In genomic region chr19:34366670-34367423, GRCh38 we compare ENCODE assay signal across 8 cellular contexts.
DNase-seq lines count a peak whose midpoint lies in the region; ATAC-seq and TF ChIP-seq lines count a peak whose summit lies in the region.

No MANE protein-coding gene starts in this region.

- no peak overlapping the region for H3K27ac ChIP-seq in rectal smooth muscle tissue (ENCODE audit: low read depth, low read length)

- ATAC-seq in effector memory CD8-positive, alpha-beta T cell (replicated peaks): peak; percentile 58
- ATAC-seq in HG03135 (IDR thresholded peaks at IDR 0.05; ENCODE audit: unreplicated experiment): no peak

- CTCF ChIA-PET in HEK293T (lab: Yijun Ruan, JAX): no interaction called here

- peaks cover 32 to 42% of the 10 kb centered on the region in 2 donors for H3K4me1 Mint-ChIP-seq in effector memory CD8-positive, alpha-beta T cell (ENCODE audit: low read depth in 2 of 2)

- H3K4me3 Mint-ChIP-seq in effector memory CD8-positive, alpha-beta T cell: peak overlapping the region; percentile 98 to 99

- peaks cover 42% of the 10 kb centered on the region for H3K36me3 Mint-ChIP-seq in effector memory CD8-positive, alpha-beta T cell (ENCODE audit: insufficient read depth)

- H3K9me3 Mint-ChIP-seq in effector memory CD8-positive, alpha-beta T cell: no peaks in the 10 kb centered on the region

- H3K9ac ChIP-seq in rectal smooth muscle tissue (ENCODE audit: low read length): no peak overlapping the region

- H3K36me3 ChIP-seq in rectal smooth muscle tissue (ENCODE audit: control insufficient read depth, insufficient read depth, low read length): peaks cover 21% of the 10 kb centered on the region

- H3K27me3 ChIP-seq in rectal smooth muscle tissue (ENCODE audit: control insufficient read depth, insufficient read depth, low read length): no peaks in the 10 kb centered on the region

- H3K4me1 ChIP-seq in rectal smooth muscle tissue (ENCODE audit: control insufficient read depth, insufficient read depth, low read length): peaks cover 9% of the 10 kb centered on the region

- POLR2A ChIA-PET in HEK293T (lab: Yijun Ruan, JAX): no interaction called here

- H3K27me3 Mint-ChIP-seq in effector memory CD8-positive, alpha-beta T cell: no peaks in the 10 kb centered on the region

- peak; percentile 83 for DNase-seq in GF-D8 (lab: John Stamatoyannopoulos, UW)
- peak; percentile 67 for DNase-seq in NOMO-1 treated with dmso at 0.1 percent for 144 hours (lab: John Stamatoyannopoulos, UW; ENCODE audit: unreplicated experiment)
- DNase-seq in effector memory CD8-positive, alpha-beta T cell: peak; percentile 16 to 24 (median 24)
- DNase-seq in NCI-H146 (lab: John Stamatoyannopoulos, UW): no peak
- DNase-seq in HEK293T (ENCODE audit: extremely low spot score): no peak
- no peak for DNase-seq in NAMALWA (ENCODE audit: low spot score)

- H3K4me3 ChIP-seq in rectal smooth muscle tissue (ENCODE audit: low read length): peak overlapping the region; percentile 78

- peak overlapping the region; percentile 87 to 94 for H3K27ac Mint-ChIP-seq in effector memory CD8-positive, alpha-beta T cell

TF ChIP-seq in HEK293T, 16 proteins besides CTCF, POLR2A, EP300 and RAD21:
- TF ChIP-seq FOXA1 (IDR thresholded peaks at IDR 0.05) (no peak), BHLHE40 (IDR thresholded peaks at IDR 0.05; ENCODE audit: borderline replicate concordance) (no peak), SUZ12 (IDR thresholded peaks at IDR 0.05) (no peak), FOXM1 (IDR thresholded peaks at IDR 0.05; ENCODE audit: borderline replicate concordance) (no peak), ARNT (IDR thresholded peaks at IDR 0.05) (no peak), PKNOX1 (IDR thresholded peaks at IDR 0.05) (no peak), CTBP1 (IDR thresholded peaks at IDR 0.05; ENCODE audit: borderline replicate concordance) (no peak), ELF4 (IDR thresholded peaks at IDR 0.05) (no peak), HDGF (IDR thresholded peaks at IDR 0.05; ENCODE audit: borderline replicate concordance) (no peak), SP1 (IDR thresholded peaks at IDR 0.05) (no peak), L3MBTL2 (conservative IDR thresholded peaks at IDR 0.05) (no peak), ZNF384 (IDR thresholded peaks at IDR 0.05) (no peak), NFRKB (IDR thresholded peaks at IDR 0.05) (no peak), LEF1 (IDR thresholded peaks at IDR 0.05; ENCODE audit: borderline replicate concordance) (no peak), TARDBP (IDR thresholded peaks at IDR 0.05) (no peak), FOXK2 (IDR thresholded peaks at IDR 0.05) (no peak)

Comparison
In these comparisons a context has a peak if more than half of its experiments do, and no peak if none do; other contexts are left out.
1. DNase-seq: peak in GF-D8 (single experiment), NOMO-1 treated with dmso at 0.1 percent for 144 hours (single experiment) and effector memory CD8-positive, alpha-beta T cell (3 of 3); none in NCI-H146 (single experiment), HEK293T (single experiment) and NAMALWA (single experiment).